In genomic region chr14:20873370-20874177, GRCh38 we compare ENCODE assay signal across 1 cellular context.
TF ChIP-seq lines count a peak whose summit lies in the region.

No MANE protein-coding gene starts in this region.

TF ChIP-seq in GM12878, 131 proteins besides CTCF, POLR2A, EP300 and RAD21 (continued from another document):
- TF ChIP-seq ZBTB40 (IDR thresholded peaks at IDR 0.05; ENCODE audit: borderline replicate concordance) (peak; percentile 61; the same call in 1 of the 2 replicates), EED (IDR thresholded peaks at IDR 0.05; ENCODE audit: low read depth) (0 out of 2 replicates have a peak, but pooled peaks have one; percentile 44), SMC3 (IDR thresholded peaks at IDR 0.05; ENCODE audit: borderline replicate concordance, low read length) (peak; percentile 59), MEF2B (IDR thresholded peaks at IDR 0.05; ENCODE audit: partially characterized antibody, poor library complexity, severe bottlenecking) (no peak), PAX5 (IDR thresholded peaks at IDR 0.05; ENCODE audit: borderline replicate concordance, low read depth, low read length) (no peak), MTA3 (IDR thresholded peaks at IDR 0.05; ENCODE audit: borderline replicate concordance, low read length) (no peak), ZNF622 (IDR thresholded peaks at IDR 0.05) (no peak), CBFB (IDR thresholded peaks at IDR 0.05; ENCODE audit: low read depth) (no peak), BHLHE40 (IDR thresholded peaks at IDR 0.05; ENCODE audit: borderline replicate concordance in 1 of 2, low read depth in 2 of 2, low read length in 1 of 2) (0 out of 4 replicates have a peak, but pooled peaks of 1 of the 2 experiments have one; percentile 10), TARDBP (IDR thresholded peaks at IDR 0.05; ENCODE audit: borderline replicate concordance) (no peak), NRF1 (conservative IDR thresholded peaks at IDR 0.05; ENCODE audit: low read depth, low read length) (no peak), TBL1XR1 (IDR thresholded peaks at IDR 0.05; ENCODE audit: low read depth, low read length) (no peak), SUZ12 (IDR thresholded peaks at IDR 0.05; ENCODE audit: unreplicated experiment) (no peak), RBBP5 (conservative IDR thresholded peaks at IDR 0.05) (no peak), SKIL (IDR thresholded peaks at IDR 0.05; ENCODE audit: low read depth, poor library complexity, severe bottlenecking) (no peak), MAX (IDR thresholded peaks at IDR 0.05; ENCODE audit: low read depth, low read length) (no peak), ZZZ3 (IDR thresholded peaks at IDR 0.05; ENCODE audit: control insufficient read depth, insufficient read length, low read depth) (no peak), RB1 (IDR thresholded peaks at IDR 0.05; ENCODE audit: borderline replicate concordance) (no peak), NR2C1 (IDR thresholded peaks at IDR 0.05) (no peak), CREM (IDR thresholded peaks at IDR 0.05; ENCODE audit: low read depth) (no peak), CEBPZ (IDR thresholded peaks at IDR 0.05; ENCODE audit: low read depth, low read length) (no peak), CREB1 (IDR thresholded peaks at IDR 0.05; ENCODE audit: low read depth) (no peak), RUNX3 (IDR thresholded peaks at IDR 0.05; ENCODE audit: low read length) (peak; percentile 45), ZBTB33 (IDR thresholded peaks at IDR 0.05) (no peak), ETV6 (conservative IDR thresholded peaks at IDR 0.05 in 1 of 2, IDR thresholded peaks at IDR 0.05 in 1 of 2; ENCODE audit: borderline replicate concordance in 1 of 2, low read depth in 1 of 2) (no peak), RAD51 (IDR thresholded peaks at IDR 0.05) (no peak), SMAD5 (IDR thresholded peaks at IDR 0.05; ENCODE audit: low read depth) (no peak), NR2F1 (conservative IDR thresholded peaks at IDR 0.05) (no peak), HCFC1 (IDR thresholded peaks at IDR 0.05; ENCODE audit: low read length) (no peak), BACH1 (IDR thresholded peaks at IDR 0.05; ENCODE audit: borderline replicate concordance) (no peak), YY1 (IDR thresholded peaks at IDR 0.05; ENCODE audit: low read depth, low read length) (0 out of 2 replicates have a peak, but pooled peaks have one; percentile 20), GABPA (IDR thresholded peaks at IDR 0.05; ENCODE audit: low read depth) (peak; percentile 87), ASH2L (IDR thresholded peaks at IDR 0.05; ENCODE audit: borderline replicate concordance, low read depth) (no peak), KLF5 (IDR thresholded peaks at IDR 0.05; ENCODE audit: partially characterized antibody) (no peak), ZBED1 (IDR thresholded peaks at IDR 0.05; ENCODE audit: borderline replicate concordance) (no peak), HSF1 (IDR thresholded peaks at IDR 0.05; ENCODE audit: low read depth, low read length) (no peak), KDM1A (IDR thresholded peaks at IDR 0.05; ENCODE audit: borderline replicate concordance) (no peak), STAT1 (conservative IDR thresholded peaks at IDR 0.05) (no peak), CBX3 (IDR thresholded peaks at IDR 0.05; ENCODE audit: borderline replicate concordance, low read depth) (no peak)
